18 cellular contexts compared by ENCODE assay signal in the genomic region with DNA sequence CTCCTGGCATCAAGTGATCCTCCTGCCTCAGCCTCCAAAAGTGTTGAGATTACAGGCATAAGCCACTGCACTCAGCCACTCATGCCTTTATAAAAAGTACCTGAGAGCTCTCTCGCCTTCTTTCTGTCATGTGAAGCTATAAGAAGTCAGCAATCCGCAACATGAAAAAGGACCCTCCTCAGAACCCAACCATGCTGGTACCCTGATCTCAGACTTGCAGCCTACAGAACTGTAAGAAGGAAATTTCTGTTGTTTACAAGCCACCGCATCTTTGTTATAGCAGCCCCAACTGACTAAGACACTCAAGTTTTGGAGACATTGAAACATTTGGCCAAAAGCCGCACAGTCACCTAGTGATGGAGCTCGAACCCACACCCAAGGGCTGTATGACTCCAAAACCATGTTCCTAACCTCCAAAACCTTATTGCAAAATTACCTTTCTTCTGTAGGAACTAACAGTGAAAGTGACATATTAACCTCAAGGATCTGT. TPM values are rescaled to one million over a fixed set of nuclear protein-coding genes. Genes with fewer than 3 reads are reported as not detected.
A peak's percentile ranks its signal among the peaks of the same experiment; 100 is the strongest.
DNase-seq lines count a peak whose midpoint lies in the region; ATAC-seq, FAIRE-seq and TF ChIP-seq lines count a peak whose summit lies in the region.
"Had no signal": no experiment of that assay in that cellular context is flagged by ENCODE, and none has a peak within 500 bp of the region (broad histone marks: within the 10 kb centered on the region; RNA-seq: fewer than 3 reads in every experiment).

No MANE protein-coding gene starts in this region.

- H2AK5ac ChIP-seq in mesenchymal stem cell (ENCODE audit: low read length, severe bottlenecking): peak overlapping the region; percentile 22

- intact Hi-C loops in CD4-positive, alpha-beta T cell (cut with DNase I, micrococcal nuclease): no loop called here

- no peak overlapping the region for H3K4me3 ChIP-seq in A549
- no peak overlapping the region for H3K4me3 ChIP-seq in RWPE2 (ENCODE audit: severe bottlenecking)
- H3K4me3 ChIP-seq in mesenchymal stem cell (ENCODE audit: insufficient read depth in 1 of 2, low read depth in 1 of 2, low read length in 2 of 2): no peak overlapping the region

- no peak overlapping the region for H2BK5ac ChIP-seq in mesenchymal stem cell (ENCODE audit: low read depth, low read length, poor library complexity, severe bottlenecking)

- no peaks in the 10 kb centered on the region for H3K9me3 Mint-ChIP-seq in CD4-positive, alpha-beta T cell
- H3K9me3 Mint-ChIP-seq: CD8-positive, alpha-beta memory T cell had no signal

- no peak overlapping the region for H3K4me3 Mint-ChIP-seq in CD4-positive, alpha-beta T cell
- H3K4me3 Mint-ChIP-seq: CD8-positive, alpha-beta memory T cell had no signal

- H3K4me2 ChIP-seq in A549 (no peak overlapping the region), mesenchymal stem cell (ENCODE audit: low read length, poor library complexity, severe bottlenecking) (no peak overlapping the region)

- no peak overlapping the region for H3K18ac ChIP-seq in mesenchymal stem cell (ENCODE audit: low read depth in 1 of 2, low read length in 2 of 2)

- ATAC-seq in A549 (no peak), RWPE2 (ENCODE audit: low read depth) (no peak), HG03354 (IDR thresholded peaks at IDR 0.05; ENCODE audit: poor library complexity, severe bottlenecking, unreplicated experiment) (no peak), HG03095 (IDR thresholded peaks at IDR 0.05; ENCODE audit: unreplicated experiment) (no peak)
- ATAC-seq in CD4-positive, alpha-beta T cell (ENCODE audit: poor library complexity): no peak

- H4K8ac ChIP-seq in mesenchymal stem cell (ENCODE audit: low read length): peak overlapping the region; percentile 20

- no peak for TF ChIP-seq RAD21 in A549 (conservative IDR thresholded peaks at IDR 0.05 in 1 of 2, IDR thresholded peaks at IDR 0.05 in 1 of 2)

- no peak for TF ChIP-seq CTCF in A549 (IDR thresholded peaks at IDR 0.05)
- no peak for TF ChIP-seq CTCF in CD4-positive, alpha-beta T cell (IDR thresholded peaks at IDR 0.05)
- no peak for TF ChIP-seq CTCF in RWPE2 (IDR thresholded peaks at IDR 0.05; ENCODE audit: poor library complexity, severe bottlenecking)

- no peaks in the 10 kb centered on the region for H3K36me3 Mint-ChIP-seq in CD4-positive, alpha-beta T cell (ENCODE audit: low read depth)

- H3K79me1 ChIP-seq in mesenchymal stem cell (replicated peaks; ENCODE audit: low read length, poor library complexity, severe bottlenecking): no peaks in the 10 kb centered on the region

- DNase-seq in A549 (ENCODE audit: low read depth in 1 of 2, low spot score in 1 of 2) (no peak), RWPE2 (ENCODE audit: low spot score) (no peak), mesenchymal stem cell (no peak), COR-L47 (lab: John Stamatoyannopoulos, UW) (no peak), NCI-H2227 (lab: John Stamatoyannopoulos, UW; ENCODE audit: unreplicated experiment) (no peak)
- no peak for DNase-seq in CD4-positive, alpha-beta T cell
- DNase-seq: ACHN; CD8-positive, alpha-beta memory T cell; DMS 273 treated with DMSO at 0.1 percent for 48 hours; NCI-H146; NCI-H2081 treated with DMSO at 0.1 percent for 48 hours; NCI-H2227 treated with DMSO at 0.1 percent for 48 hours; NCI-H526; NK-92 treated with Interleukin-12 subunit alpha and Interleukin-12 subunit beta, amount 100 ng/mL, for 24 hours; OCI-M1 had no signal

- TF ChIP-seq POLR2A in A549 (IDR thresholded peaks at IDR 0.05; ENCODE audit: low read length): no peak

- 90% methylated on average over 5 of the region's 5 CpGs for WGBS in A549 (ENCODE audit: missing lambda C conversion rate)
- 99% methylated on average over 5 of the region's 5 CpGs for WGBS in mesenchymal stem cell

- no peak overlapping the region for H4K91ac ChIP-seq in mesenchymal stem cell (ENCODE audit: low read length)

- H2AFZ ChIP-seq in mesenchymal stem cell (ENCODE audit: low read depth, low read length): no peak overlapping the region

- H3K9me3 ChIP-seq in A549 (no peaks in the 10 kb centered on the region), RWPE2 (ENCODE audit: severe bottlenecking) (no peaks in the 10 kb centered on the region), mesenchymal stem cell (ENCODE audit: control insufficient read depth, low read length) (no peaks in the 10 kb centered on the region)
- H3K9me3 ChIP-seq in CD4-positive, alpha-beta T cell (ENCODE audit: control insufficient read depth, low read length): no peaks in the 10 kb centered on the region

- CTCF ChIA-PET in A549 (lab: Yijun Ruan, JAX): no interaction called here
- CTCF ChIA-PET in CD4-positive, alpha-beta T cell (lab: Charles Lee): no interaction called here

- no peak overlapping the region for H3K9ac ChIP-seq in mesenchymal stem cell (ENCODE audit: low read length)

- H3K27ac ChIP-seq in A549 (peak overlapping the region; percentile 95 to 99; a peak in 5 of 6 replicates), RWPE2 (ENCODE audit: poor library complexity, severe bottlenecking) (peak overlapping the region; percentile 88), mesenchymal stem cell (ENCODE audit: low read length, poor library complexity, severe bottlenecking) (no peak overlapping the region)
- H3K27ac ChIP-seq in CD4-positive, alpha-beta T cell (ENCODE audit: low read depth, low read length): no peak overlapping the region

- TF ChIP-seq EP300 in A549 (IDR thresholded peaks at IDR 0.05): no peak

- no peaks in the 10 kb centered on the region for H3K27me3 ChIP-seq in CD4-positive, alpha-beta T cell (ENCODE audit: control insufficient read depth, insufficient read depth, low read length)
- no peaks in the 10 kb centered on the region for H3K27me3 ChIP-seq in RWPE2 (ENCODE audit: insufficient read depth, poor library complexity, severe bottlenecking)
- H3K27me3 ChIP-seq in mesenchymal stem cell (ENCODE audit: control insufficient read depth in 1 of 2, insufficient read depth in 1 of 2, low read length in 2 of 2): no peaks in the 10 kb centered on the region

- no peak overlapping the region for H3K14ac ChIP-seq in mesenchymal stem cell (ENCODE audit: low read length in 2 of 2)

- no peaks in the 10 kb centered on the region for H3K27me3 Mint-ChIP-seq in CD4-positive, alpha-beta T cell
- H3K27me3 Mint-ChIP-seq: CD8-positive, alpha-beta memory T cell had no signal

- peak overlapping the region; percentile 31 for H3K27ac Mint-ChIP-seq in CD4-positive, alpha-beta T cell

- H3K4me1 Mint-ChIP-seq in CD4-positive, alpha-beta T cell (ENCODE audit: low read depth): peaks cover 80% of the 10 kb centered on the region

- H2BK120ac ChIP-seq in mesenchymal stem cell (ENCODE audit: low read depth, low read length): no peak overlapping the region

- H3K4me1 ChIP-seq in A549: peaks cover 95% of the 10 kb centered on the region
- peaks cover 66% of the 10 kb centered on the region for H3K4me1 ChIP-seq in RWPE2 (ENCODE audit: insufficient read depth, poor library complexity, severe bottlenecking)
- H3K4me1 ChIP-seq in mesenchymal stem cell (ENCODE audit: control insufficient read depth, insufficient read depth, low read depth, low read length): peaks cover 33% of the 10 kb centered on the region

- H2BK15ac ChIP-seq in mesenchymal stem cell (ENCODE audit: low read depth, poor library complexity, severe bottlenecking): no peak overlapping the region

- no peak for FAIRE-seq in A549 (lab: Jason Lieb, UNC)
- FAIRE-seq: H1 had no signal

- no peak overlapping the region for H3K23ac ChIP-seq in mesenchymal stem cell (ENCODE audit: low read length in 2 of 2)

- no peak overlapping the region for H3K4ac ChIP-seq in mesenchymal stem cell (ENCODE audit: low read depth in 1 of 2, low read length in 2 of 2)

- H3K36me3 ChIP-seq in RWPE2 (ENCODE audit: low read depth) (peaks cover 3% of the 10 kb centered on the region; the same call in 1 of the 2 replicates), mesenchymal stem cell (ENCODE audit: control insufficient read depth in 1 of 2, insufficient read depth in 2 of 2, low read depth in 1 of 2, low read length in 2 of 2) (no peaks in the 10 kb centered on the region)

- POLR2A ChIA-PET in A549 (lab: Yijun Ruan, JAX): interaction anchor here (1.5 kb wide), 1 partner anchor 9 kb away, joined by 5 read pairs; a partner anchor contains a TSS
- POLR2A ChIA-PET in CD4-positive, alpha-beta T cell (lab: Charles Lee): interaction anchor here (0.7 kb wide), 1 partner anchor 9 kb away, joined by 3 read pairs; a partner anchor contains a TSS

- H2BK12ac ChIP-seq in mesenchymal stem cell (ENCODE audit: low read length in 2 of 2): no peak overlapping the region

TF ChIP-seq in A549, 52 proteins besides CTCF, POLR2A, EP300 and RAD21 (continues in another document):
- TF ChIP-seq, protein P1, sequence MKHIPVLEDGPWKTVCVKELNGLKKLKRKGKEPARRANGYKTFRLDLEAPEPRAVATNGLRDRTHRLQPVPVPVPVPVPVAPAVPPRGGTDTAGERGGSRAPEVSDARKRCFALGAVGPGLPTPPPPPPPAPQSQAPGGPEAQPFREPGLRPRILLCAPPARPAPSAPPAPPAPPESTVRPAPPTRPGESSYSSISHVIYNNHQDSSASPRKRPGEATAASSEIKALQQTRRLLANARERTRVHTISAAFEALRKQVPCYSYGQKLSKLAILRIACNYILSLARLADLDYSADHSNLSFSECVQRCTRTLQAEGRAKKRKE (CRISPR knock-in tag; IDR thresholded peaks at IDR 0.05; ENCODE audit: low read depth): no peak
- TF ChIP-seq PHF8 (IDR thresholded peaks at IDR 0.05; ENCODE audit: borderline replicate concordance, low read depth) (no peak), MAZ (IDR thresholded peaks at IDR 0.05; ENCODE audit: borderline replicate concordance, low read depth, low read length) (no peak), EHF (CRISPR knock-in tag; IDR thresholded peaks at IDR 0.05) (no peak), HEYL (CRISPR knock-in tag; IDR thresholded peaks at IDR 0.05) (no peak), ZSCAN20 (CRISPR knock-in tag; IDR thresholded peaks at IDR 0.05) (no peak), FOSB (CRISPR knock-in tag; IDR thresholded peaks at IDR 0.05) (no peak), ZC3H11A (IDR thresholded peaks at IDR 0.05) (no peak)
- TF ChIP-seq, protein P2, sequence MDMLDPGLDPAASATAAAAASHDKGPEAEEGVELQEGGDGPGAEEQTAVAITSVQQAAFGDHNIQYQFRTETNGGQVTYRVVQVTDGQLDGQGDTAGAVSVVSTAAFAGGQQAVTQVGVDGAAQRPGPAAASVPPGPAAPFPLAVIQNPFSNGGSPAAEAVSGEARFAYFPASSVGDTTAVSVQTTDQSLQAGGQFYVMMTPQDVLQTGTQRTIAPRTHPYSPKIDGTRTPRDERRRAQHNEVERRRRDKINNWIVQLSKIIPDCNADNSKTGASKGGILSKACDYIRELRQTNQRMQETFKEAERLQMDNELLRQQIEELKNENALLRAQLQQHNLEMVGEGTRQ (IDR thresholded peaks at IDR 0.05): no peak

RNA-seq across cellular contexts. Expression of a gene that starts 8.9 kb away (rescaled TPM):
- 76.5 and 94.0 TPM in 2 replicates for polyA plus RNA-seq in A549 (2011; rRNA removed)
- 68.9 and 75.1 TPM in 2 replicates for polyA plus RNA-seq in A549 (2012; cell fraction: cytosol; rRNA removed)
- polyA plus RNA-seq in A549 (2012; cell fraction: nucleus; rRNA removed): 75.5 and 83.5 TPM in 2 replicates
- 60.2 to 63.4 TPM (median 60.3 TPM) in 3 replicates for polyA plus RNA-seq in A549 (2017; fragmentation: RNase III; extraction: RNeasy Plus Mini Kit Qiagen cat#74134 plus additional on column Dnase treatment)
- 36.2 and 36.7 TPM in 2 replicates for polyA minus RNA-seq in A549 (2011; rRNA and poly(A)+ RNA removed)
- total RNA-seq in CD4-positive, alpha-beta T cell: 10 to 100 TPM; 23.3 to 25.5 TPM
- polyA plus RNA-seq in mesenchymal stem cell (2013, experiment 1 of 2): 33.2 TPM
- 35.1 TPM for polyA plus RNA-seq in mesenchymal stem cell (2013, experiment 2 of 2)

Comparison
In these comparisons a context has a peak if more than half of its experiments do, and no peak if none do; other contexts are left out.
1. H3K27ac ChIP-seq: peak in A549 (2 of 2) and RWPE2 (single experiment); none in CD4-positive, alpha-beta T cell (single experiment) and mesenchymal stem cell (single experiment).